Comparison of ENCODE assay signal across 1 cellular context in genomic region chr7:129588268-129588667, GRCh38.
TF ChIP-seq lines count a peak whose summit lies in the region.

No MANE protein-coding gene starts in this region.

TF ChIP-seq in HEK293, 187 proteins besides CTCF, POLR2A, EP300 and RAD21 (continued from another document):
- TF ChIP-seq ZBTB6 (tag by site-specific recombination; IDR thresholded peaks at IDR 0.05) (no peak), ZNF692 (tag by site-specific recombination; IDR thresholded peaks at IDR 0.05) (no peak), ZNF184 (tag by site-specific recombination; IDR thresholded peaks at IDR 0.05) (peak; percentile 90)
